16 cellular contexts compared by ENCODE assay signal in genomic region chr2:128523490-128523889, GRCh38.
"Had no signal": no experiment of that assay in that cellular context is flagged by ENCODE, and none has a peak within 500 bp of the region (broad histone marks: within the 10 kb centered on the region; RNA-seq: fewer than 3 reads in every experiment).

No MANE protein-coding gene starts in this region.

- H3K4me3 Mint-ChIP-seq: activated B cell treated with CpG ODN at 0.5 μM for 24 hours; activated CD8-positive, alpha-beta T cell treated with anti-CD3 and anti-CD28 coated beads for 36 hours; activated naive CD8-positive, alpha-beta T cell treated with anti-CD3 and anti-CD28 coated beads, Interleukin-2, amount 10 ng/mL, durations not matched to agents 7 days and 5 days; activated T-cell treated with anti-CD3 and anti-CD28 coated beads, Interleukin-2, amount 50 U/mL, for 24 hours; naive thymus-derived CD8-positive, alpha-beta T cell had no signal

- H3K27ac ChIP-seq: epithelial cell of prostate, left lung, transverse colon, vagina had no signal

- H3K36me3 ChIP-seq: left lung, transverse colon, vagina had no signal

- ATAC-seq: activated CD8-positive, alpha-beta T cell treated with anti-CD3 and anti-CD28 coated beads for 36 hours; left lung; naive thymus-derived CD8-positive, alpha-beta T cell; stimulated activated naive CD8-positive, alpha-beta T cell treated with anti-CD3 and anti-CD28 coated beads, Interleukin-15, Interleukin-2, amounts not matched to agents 100 U/mL and 50 U/mL, for 24 hours had no signal

- H3K27me3 ChIP-seq: left lung, transverse colon, vagina had no signal

- H3K9me3 Mint-ChIP-seq: activated CD8-positive, alpha-beta T cell treated with anti-CD3 and anti-CD28 coated beads for 36 hours; activated naive CD8-positive, alpha-beta T cell treated with anti-CD3 and anti-CD28 coated beads, Interleukin-2, amount 10 ng/mL, durations not matched to agents 7 days and 5 days; activated T-cell treated with anti-CD3 and anti-CD28 coated beads, Interleukin-2, amount 50 U/mL, for 24 hours had no signal

- H3K4me3 ChIP-seq: left lung, transverse colon, vagina had no signal

- H3K9me3 ChIP-seq: left lung, transverse colon, vagina had no signal

- H3K4me1 Mint-ChIP-seq: activated B cell treated with CpG ODN at 0.5 μM for 24 hours; activated naive CD8-positive, alpha-beta T cell treated with anti-CD3 and anti-CD28 coated beads, Interleukin-2, amount 10 ng/mL, durations not matched to agents 7 days and 5 days had no signal

- H3K27ac Mint-ChIP-seq: activated B cell treated with CpG ODN at 0.5 μM for 24 hours; activated CD8-positive, alpha-beta T cell treated with anti-CD3 and anti-CD28 coated beads for 36 hours; activated naive CD8-positive, alpha-beta T cell treated with anti-CD3 and anti-CD28 coated beads, Interleukin-2, amount 10 ng/mL, durations not matched to agents 7 days and 5 days; activated T-cell treated with anti-CD3 and anti-CD28 coated beads, Interleukin-2, amount 50 U/mL, for 24 hours; activated T-helper 2 cell treated with anti-CD3 and anti-CD28 coated beads, Interferon-gamma antibody, Interleukin-2, Interleukin-4, amounts not matched to agents 10 μg/mL and 5 μg/mL and 100 μg/mL, durations not matched to agents 14 hours and 24 hours and 36 hours; naive thymus-derived CD8-positive, alpha-beta T cell had no signal

- H3K4me1 ChIP-seq: transverse colon, vagina had no signal

- H3K36me3 Mint-ChIP-seq: activated naive CD8-positive, alpha-beta T cell treated with anti-CD3 and anti-CD28 coated beads, Interleukin-2, amount 10 ng/mL, durations not matched to agents 7 days and 5 days; naive thymus-derived CD8-positive, alpha-beta T cell had no signal

- DNase-seq: activated B cell treated with CpG ODN at 0.5 μM for 24 hours; activated CD4-positive, alpha-beta T cell treated with anti-CD3 and anti-CD28 coated beads for 48 hours; activated CD8-positive, alpha-beta T cell treated with anti-CD3 and anti-CD28 coated beads for 36 hours; activated naive CD4-positive, alpha-beta T cell treated with Interleukin-2 at 50 U/mL for 16 hours; activated naive CD8-positive, alpha-beta T cell treated with anti-CD3 and anti-CD28 coated beads, Interleukin-2, amount 10 ng/mL, durations not matched to agents 7 days and 5 days; activated T-cell treated with anti-CD3 and anti-CD28 coated beads, Interleukin-2, amount 50 U/mL, for 24 hours; foreskin melanocyte; kidney; left lung; naive thymus-derived CD8-positive, alpha-beta T cell; stimulated activated CD4-positive, alpha-beta T cell treated with anti-CD3 and anti-CD28 coated beads, Interleukin-2, amount 100 ng/mL, for 24 hours; stimulated activated naive CD8-positive, alpha-beta T cell treated with anti-CD3 and anti-CD28 coated beads, Interleukin-15, Interleukin-2, amounts not matched to agents 100 U/mL and 50 U/mL, for 24 hours; transverse colon had no signal
